In genomic region chr10:31604141-31604540, GRCh38 we compare ENCODE assay signal across 8 cellular contexts.
A peak's percentile ranks its signal among the peaks of the same experiment; 100 is the strongest.
DNase-seq lines count a peak whose midpoint lies in the region; ATAC-seq, FAIRE-seq and TF ChIP-seq lines count a peak whose summit lies in the region.

No MANE protein-coding gene starts in this region.

- H3K27me3 ChIP-seq in upper lobe of right lung, result no peaks in the 10 kb centered on the region

- CTCF ChIA-PET in activated naive CD4-positive, alpha-beta T cell treated with anti-CD3 and anti-CD28 coated beads for 36 hours (lab: Charles Lee), result interaction anchor here (1.2 kb wide), 1 partner anchor 165 kb away, joined by 3 read pairs; no protein-coding TSS in a partner anchor

- H3K36me3 Mint-ChIP-seq in activated naive CD4-positive, alpha-beta T cell treated with anti-CD3 and anti-CD28 coated beads for 36 hours (ENCODE audit: low read depth), result no peaks in the 10 kb centered on the region
- no peaks in the 10 kb centered on the region for H3K36me3 Mint-ChIP-seq in activated T-helper 1 cell treated with anti-CD3 and anti-CD28 coated beads, Interleukin-12 subunit alpha, Interleukin-12 subunit beta, Interleukin-2, Interleukin-4 antibody, amounts not matched to agents 30 ng/mL and 10 ng/mL and 1 ng/mL, durations not matched to agents 14 hours and 24 hours and 36 hours (ENCODE audit: low read depth)

- TF ChIP-seq CTCF in kidney (IDR thresholded peaks at IDR 0.05; ENCODE audit: borderline replicate concordance, extremely low read depth, insufficient read depth), result no peak
- TF ChIP-seq CTCF in upper lobe of right lung (IDR thresholded peaks at IDR 0.05), result no peak

- no peak for DNase-seq in activated naive CD4-positive, alpha-beta T cell treated with anti-CD3 and anti-CD28 coated beads for 36 hours
- no peak for DNase-seq in activated naive CD4-positive, alpha-beta T cell treated with anti-CD3 and anti-CD28 coated beads, Interleukin-2, amount 50 U/mL, for 16 hours
- DNase-seq in activated T-helper 1 cell treated with anti-CD3 and anti-CD28 coated beads, Interleukin-12 subunit alpha, Interleukin-12 subunit beta, Interleukin-2, Interleukin-4 antibody, amounts not matched to agents 30 ng/mL and 10 ng/mL and 1 ng/mL, durations not matched to agents 14 hours and 24 hours and 36 hours (ENCODE audit: low spot score), result no peak
- DNase-seq in kidney, result no peak
- no peak for DNase-seq in upper lobe of right lung
- no peak for DNase-seq in SIG-M5 treated with dmso at 0.1 percent for 504 hours (lab: John Stamatoyannopoulos, UW; ENCODE audit: unreplicated experiment)

- peaks cover 2% of the 10 kb centered on the region for H3K27me3 Mint-ChIP-seq in activated naive CD4-positive, alpha-beta T cell treated with anti-CD3 and anti-CD28 coated beads for 36 hours (ENCODE audit: low read depth)
- peaks cover 2% of the 10 kb centered on the region for H3K27me3 Mint-ChIP-seq in activated T-helper 1 cell treated with anti-CD3 and anti-CD28 coated beads, Interleukin-12 subunit alpha, Interleukin-12 subunit beta, Interleukin-2, Interleukin-4 antibody, amounts not matched to agents 30 ng/mL and 10 ng/mL and 1 ng/mL, durations not matched to agents 14 hours and 24 hours and 36 hours (ENCODE audit: insufficient read depth)

- peaks cover 2% of the 10 kb centered on the region for H3K9me3 Mint-ChIP-seq in activated naive CD4-positive, alpha-beta T cell treated with anti-CD3 and anti-CD28 coated beads for 36 hours
- H3K9me3 Mint-ChIP-seq in activated T-helper 1 cell treated with anti-CD3 and anti-CD28 coated beads, Interleukin-12 subunit alpha, Interleukin-12 subunit beta, Interleukin-2, Interleukin-4 antibody, amounts not matched to agents 30 ng/mL and 10 ng/mL and 1 ng/mL, durations not matched to agents 14 hours and 24 hours and 36 hours, result peaks cover 1% of the 10 kb centered on the region

- H3K27ac ChIP-seq in kidney (ENCODE audit: low read depth in 2 of 2, low read length in 2 of 2), result peak overlapping the region; percentile 32 to 44
- peak overlapping the region; percentile 81 for H3K27ac ChIP-seq in upper lobe of right lung

- no peak overlapping the region for H3K27ac Mint-ChIP-seq in activated naive CD4-positive, alpha-beta T cell treated with anti-CD3 and anti-CD28 coated beads for 36 hours
- no peak overlapping the region for H3K27ac Mint-ChIP-seq in activated T-helper 1 cell treated with anti-CD3 and anti-CD28 coated beads, Interleukin-12 subunit alpha, Interleukin-12 subunit beta, Interleukin-2, Interleukin-4 antibody, amounts not matched to agents 30 ng/mL and 10 ng/mL and 1 ng/mL, durations not matched to agents 14 hours and 24 hours and 36 hours

- ATAC-seq in upper lobe of right lung, result no peak
- no peak for ATAC-seq in GM21447 (IDR thresholded peaks at IDR 0.05; ENCODE audit: unreplicated experiment)
- ATAC-seq in GM19455 (IDR thresholded peaks at IDR 0.05; ENCODE audit: unreplicated experiment), result no peak

- peak overlapping the region; percentile 86 for H3K4me3 Mint-ChIP-seq in activated naive CD4-positive, alpha-beta T cell treated with anti-CD3 and anti-CD28 coated beads for 36 hours
- peak overlapping the region; percentile 80 for H3K4me3 Mint-ChIP-seq in activated T-helper 1 cell treated with anti-CD3 and anti-CD28 coated beads, Interleukin-12 subunit alpha, Interleukin-12 subunit beta, Interleukin-2, Interleukin-4 antibody, amounts not matched to agents 30 ng/mL and 10 ng/mL and 1 ng/mL, durations not matched to agents 14 hours and 24 hours and 36 hours

- H3K9me3 ChIP-seq in kidney (ENCODE audit: control insufficient read depth in 1 of 2, low read length in 2 of 2), result no peaks in the 10 kb centered on the region
- no peaks in the 10 kb centered on the region for H3K9me3 ChIP-seq in upper lobe of right lung

- no peak overlapping the region for H3K9ac ChIP-seq in kidney (ENCODE audit: low read length in 2 of 2)

- intact Hi-C loops in activated naive CD4-positive, alpha-beta T cell treated with anti-CD3 and anti-CD28 coated beads for 36 hours (cut with micrococcal nuclease), result loop anchor here (5.0 to 10.0 kb wide), 7 partner anchors 203 to 902 kb away; partner anchors contain the start of gene KIF5B
- intact Hi-C loops in activated T-helper 1 cell treated with anti-CD3 and anti-CD28 coated beads, Interleukin-12 subunit alpha, Interleukin-12 subunit beta, Interleukin-2, Interleukin-4 antibody, amounts not matched to agents 30 ng/mL and 10 ng/mL and 1 ng/mL, durations not matched to agents 14 hours and 24 hours and 36 hours (cut with micrococcal nuclease), result loop anchor here (10.0 kb wide), 1 partner anchor 259 kb away; no protein-coding TSS in a partner anchor
- intact Hi-C loops in kidney (cut with DNase I) (no loop called here), upper lobe of right lung (cut with DNase I) (no loop called here)

- peaks cover 31% of the 10 kb centered on the region for H3K4me1 Mint-ChIP-seq in activated naive CD4-positive, alpha-beta T cell treated with anti-CD3 and anti-CD28 coated beads for 36 hours (ENCODE audit: low read depth)
- peaks cover 26% of the 10 kb centered on the region for H3K4me1 Mint-ChIP-seq in activated T-helper 1 cell treated with anti-CD3 and anti-CD28 coated beads, Interleukin-12 subunit alpha, Interleukin-12 subunit beta, Interleukin-2, Interleukin-4 antibody, amounts not matched to agents 30 ng/mL and 10 ng/mL and 1 ng/mL, durations not matched to agents 14 hours and 24 hours and 36 hours (ENCODE audit: low read depth)

- H3K36me3 ChIP-seq in kidney (ENCODE audit: control insufficient read depth in 1 of 2, insufficient read depth in 2 of 2, low read length in 2 of 2) (no peaks in the 10 kb centered on the region), upper lobe of right lung (no peaks in the 10 kb centered on the region)

- no peak for FAIRE-seq in kidney (lab: Jason Lieb, UNC)

- peak overlapping the region; percentile 49 to 82 for H3K4me3 ChIP-seq in kidney (ENCODE audit: low read length in 2 of 2)
- peak overlapping the region; percentile 72 for H3K4me3 ChIP-seq in upper lobe of right lung

- peaks cover 6 to 7% of the 10 kb centered on the region in 2 donors for H3K4me1 ChIP-seq in kidney (ENCODE audit: control insufficient read depth in 1 of 2, insufficient read depth in 1 of 2, low read depth in 1 of 2, low read length in 2 of 2)
- peaks cover 10% of the 10 kb centered on the region for H3K4me1 ChIP-seq in upper lobe of right lung

Comparison
In these comparisons a context has a peak if more than half of its experiments do, and no peak if none do; other contexts are left out.
1. intact Hi-C loops: an anchor here in activated naive CD4-positive, alpha-beta T cell treated with anti-CD3 and anti-CD28 coated beads for 36 hours (5.0 to 10.0 kb wide) and activated T-helper 1 cell treated with anti-CD3 and anti-CD28 coated beads, Interleukin-12 subunit alpha, Interleukin-12 subunit beta, Interleukin-2, Interleukin-4 antibody, amounts not matched to agents 30 ng/mL and 10 ng/mL and 1 ng/mL, durations not matched to agents 14 hours and 24 hours and 36 hours (10.0 kb wide); none called in kidney and upper lobe of right lung.